ENCODE assay signal across 19 cellular contexts in the genomic region with DNA sequence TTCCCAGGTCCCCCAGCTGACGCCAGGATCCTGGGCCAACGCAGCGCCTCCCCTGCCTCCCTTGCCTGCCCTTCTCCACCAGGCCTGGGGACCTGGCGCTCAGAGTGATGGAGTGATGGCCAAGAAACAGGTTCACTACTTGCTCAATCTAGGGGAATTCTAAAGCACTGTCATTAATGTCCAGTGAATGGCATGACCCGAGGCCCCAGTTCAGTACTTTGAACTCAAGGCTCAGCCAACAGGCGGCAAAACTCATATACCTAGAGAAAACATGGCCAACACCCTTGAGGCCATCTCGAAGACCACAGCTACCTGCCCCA. TPM values are rescaled to one million over a fixed set of nuclear protein-coding genes. Genes with fewer than 3 reads are reported as not detected.
DNase-seq lines count a peak whose midpoint lies in the region; ATAC-seq, FAIRE-seq and TF ChIP-seq lines count a peak whose summit lies in the region.
"Had no signal": no experiment of that assay in that cellular context is flagged by ENCODE, and none has a peak within 500 bp of the region (broad histone marks: within the 10 kb centered on the region; RNA-seq: fewer than 3 reads in every experiment).

No MANE protein-coding gene starts in this region.

- H2AFZ ChIP-seq in trophoblast cell (ENCODE audit: insufficient read depth, low read length, poor library complexity), result no peak overlapping the region
- H2AFZ ChIP-seq: GM23338 had no signal

- peaks cover 6% of the 10 kb centered on the region for H3K79me2 ChIP-seq in trophoblast cell (ENCODE audit: control insufficient read depth, insufficient read depth, low read length, poor library complexity)

- H3K18ac ChIP-seq in trophoblast cell (ENCODE audit: low read length), result peak overlapping the region; percentile 16

- H3K9me3 ChIP-seq in left ventricle myocardium inferior (replicated peaks) (no peaks in the 10 kb centered on the region), kidney (ENCODE audit: control insufficient read depth in 1 of 2, low read length in 2 of 2) (no peaks in the 10 kb centered on the region), trophoblast cell (ENCODE audit: insufficient read depth, low read depth, low read length) (peaks cover 2% of the 10 kb centered on the region), vagina (no peaks in the 10 kb centered on the region)

- no peak for ATAC-seq in Right ventricle myocardium superior (ENCODE audit: poor library complexity)
- ATAC-seq: GM12878, GM23338, PC-3 had no signal

- H2BK5ac ChIP-seq in trophoblast cell (ENCODE audit: low read depth, low read length, poor library complexity), result no peak overlapping the region

- DNase-seq in left ventricle myocardium inferior (no peak), Right ventricle myocardium superior (no peak), kidney (no peak), trophoblast cell (no peak), vagina (ENCODE audit: extremely low spot score in 2 of 2) (no peak), NCI-H510A (lab: John Stamatoyannopoulos, UW) (no peak), Calu3 (no peak), NCI-H2196 treated with DMSO at 0.1 percent for 48 hours (lab: John Stamatoyannopoulos, UW; ENCODE audit: unreplicated experiment) (no peak)
- DNase-seq: DMS 273 treated with DMSO at 0.1 percent for 48 hours, GDM1, KBM-7, NCI-H1417 treated with DMSO at 0.1 percent for 48 hours, NCI-H1930, NCI-H2171, NCI-H82, PC-3 had no signal

- H3K4me2 ChIP-seq in trophoblast cell (ENCODE audit: low read length), result no peak overlapping the region
- H3K4me2 ChIP-seq: GM23338 had no signal

- H3K27me3 ChIP-seq in left ventricle myocardium inferior (ENCODE audit: low read depth) (no peaks in the 10 kb centered on the region), trophoblast cell (ENCODE audit: insufficient read depth, low read length) (no peaks in the 10 kb centered on the region), vagina (no peaks in the 10 kb centered on the region)

- H3K4me1 ChIP-seq in left ventricle myocardium inferior (peaks cover 27% of the 10 kb centered on the region), kidney (ENCODE audit: control insufficient read depth in 1 of 2, insufficient read depth in 1 of 2, low read depth in 1 of 2, low read length in 2 of 2) (peaks cover 26 to 45% of the 10 kb centered on the region in 2 donors), trophoblast cell (ENCODE audit: control insufficient read depth in 1 of 2, insufficient read depth in 2 of 2, low read length in 2 of 2) (peaks cover 4 to 10% of the 10 kb centered on the region in 2 experiments), vagina (peaks cover 46% of the 10 kb centered on the region)

- peaks cover 5% of the 10 kb centered on the region for H3K36me3 Mint-ChIP-seq in Calu3 (ENCODE audit: insufficient read depth, unreplicated experiment)

- H3K4me3 ChIP-seq in left ventricle myocardium inferior, result no peak overlapping the region
- no peak overlapping the region for H3K4me3 ChIP-seq in kidney (ENCODE audit: low read length in 2 of 2)
- no peak overlapping the region for H3K4me3 ChIP-seq in trophoblast cell (ENCODE audit: low read depth, low read length)
- no peak overlapping the region for H3K4me3 ChIP-seq in vagina
- H3K4me3 ChIP-seq: GM12878, GM23338 had no signal

- CTCF ChIA-PET in Calu3 (lab: Charles Lee), result interaction anchor here (1.2 kb wide), 1 partner anchor 16 kb away, joined by 3 read pairs; no protein-coding TSS in a partner anchor

- H3K36me3 ChIP-seq in left ventricle myocardium inferior (peaks cover 10% of the 10 kb centered on the region), kidney (ENCODE audit: control insufficient read depth in 1 of 2, insufficient read depth in 2 of 2, low read length in 2 of 2) (no peaks in the 10 kb centered on the region), trophoblast cell (ENCODE audit: control insufficient read depth in 1 of 2, insufficient read depth in 2 of 2, low read length in 2 of 2) (peaks cover 16 to 17% of the 10 kb centered on the region in 2 experiments), vagina (no peaks in the 10 kb centered on the region)

- H3K9ac ChIP-seq in kidney (ENCODE audit: low read length in 2 of 2), result peak overlapping the region in 1 of 2 donors; percentile 56
- H3K9ac ChIP-seq in trophoblast cell (ENCODE audit: low read length), result no peak overlapping the region

- no peak overlapping the region for H3K14ac ChIP-seq in trophoblast cell (ENCODE audit: low read length)

- no peak overlapping the region for H2BK120ac ChIP-seq in trophoblast cell (ENCODE audit: insufficient read depth, low read length, poor library complexity)

- no peak overlapping the region for H2BK12ac ChIP-seq in trophoblast cell (ENCODE audit: low read length)

- no CpG with 5 or more reads among the region's 7 CpGs for WGBS in trophoblast cell (ENCODE audit: extremely low coverage, insufficient coverage, insufficient read length)

- no peaks in the 10 kb centered on the region for H3K27me3 Mint-ChIP-seq in Calu3 (ENCODE audit: unreplicated experiment)

- FAIRE-seq in kidney (lab: Jason Lieb, UNC), result no peak
- FAIRE-seq: GM12878 had no signal

- no peak overlapping the region for H3K4ac ChIP-seq in trophoblast cell (ENCODE audit: low read depth, low read length)

- TF ChIP-seq POLR2A in vagina (IDR thresholded peaks at IDR 0.05), result no peak

- H3K27ac ChIP-seq in left ventricle myocardium inferior (replicated peaks), result peak overlapping the region; percentile 69
- peak overlapping the region; percentile 67 to 90 for H3K27ac ChIP-seq in kidney (ENCODE audit: low read depth in 2 of 2, low read length in 2 of 2)
- no peak overlapping the region for H3K27ac ChIP-seq in trophoblast cell (ENCODE audit: low read depth, low read length)
- H3K27ac ChIP-seq in vagina, result peak overlapping the region; percentile 72
- H3K27ac ChIP-seq: C4-2B had no signal

- H3K23ac ChIP-seq in trophoblast cell (ENCODE audit: low read length), result no peak overlapping the region

- no peaks in the 10 kb centered on the region for H3K9me3 Mint-ChIP-seq in Calu3 (ENCODE audit: low read depth, unreplicated experiment)
- H3K9me3 Mint-ChIP-seq: GM23338 had no signal

- H3K27ac Mint-ChIP-seq in Calu3 (ENCODE audit: unreplicated experiment), result no peak overlapping the region

- no peak overlapping the region for H2AK5ac ChIP-seq in trophoblast cell (ENCODE audit: low read length)

- peaks cover 8% of the 10 kb centered on the region for H3K4me1 Mint-ChIP-seq in Calu3 (ENCODE audit: low read depth, unreplicated experiment)

- no peak overlapping the region for H4K91ac ChIP-seq in trophoblast cell (ENCODE audit: low read depth, low read length)

- no peak overlapping the region for H4K8ac ChIP-seq in trophoblast cell (ENCODE audit: low read depth, low read length)

- no TSS peak for BruUV-seq in Calu3 (replicated peaks; lab: Mats Ljungman, UMichigan)

- no peak overlapping the region for H4K12ac ChIP-seq in trophoblast cell (ENCODE audit: low read depth, low read length)

- TF ChIP-seq CTCF in left ventricle myocardium inferior (IDR thresholded peaks at IDR 0.05; ENCODE audit: borderline replicate concordance), result no peak
- TF ChIP-seq CTCF in kidney (IDR thresholded peaks at IDR 0.05; ENCODE audit: borderline replicate concordance, extremely low read depth, insufficient read depth), result no peak
- no peak for TF ChIP-seq CTCF in vagina (IDR thresholded peaks at IDR 0.05)
- no peak for TF ChIP-seq CTCF in Calu3 (IDR thresholded peaks at IDR 0.05; ENCODE audit: unreplicated experiment)

- intact Hi-C loops in left ventricle myocardium inferior (cut with micrococcal nuclease) (no loop called here), Right ventricle myocardium superior (cut with DNase I) (no loop called here), kidney (cut with DNase I) (no loop called here), vagina (cut with DNase I) (no loop called here), Calu3 (cut with micrococcal nuclease; ENCODE audit: unreplicated experiment) (no loop called here)

- no peak overlapping the region for H3K4me3 Mint-ChIP-seq in Calu3 (ENCODE audit: low read depth, unreplicated experiment)
- H3K4me3 Mint-ChIP-seq: GM23338 had no signal

- H3K79me1 ChIP-seq in trophoblast cell (ENCODE audit: low read length), result no peaks in the 10 kb centered on the region

RNA-seq across cellular contexts. Expression of a gene that starts 24.0 kb away (rescaled TPM):
- total RNA-seq in left ventricle myocardium inferior, result 4.0 TPM
- 4.1 TPM for total RNA-seq in Right ventricle myocardium superior
- 8.4 TPM for total RNA-seq in kidney
- 5.3 TPM for polyA plus RNA-seq in kidney (ENCODE audit: insufficient read depth, low read depth, low replicate concordance)
- polyA plus RNA-seq in trophoblast cell (2013), result 3.9 and 4.1 TPM in 2 replicates
- total RNA-seq in vagina, result 9.6 TPM
- total RNA-seq in Calu3 (2022), result 14.1 and 16.0 TPM in 2 replicates
